In genomic region chr5:10441992-10442435, GRCh38 we compare ENCODE assay signal across 8 cellular contexts. TPM values are rescaled to one million over a fixed set of nuclear protein-coding genes. Genes with fewer than 3 reads are reported as not detected.
DNase-seq lines count a peak whose midpoint lies in the region; ATAC-seq, FAIRE-seq and TF ChIP-seq lines count a peak whose summit lies in the region.

No MANE protein-coding gene starts in this region.

- DNase-seq in NCI-H2171 (lab: John Stamatoyannopoulos, UW) (peak; percentile 51), NCI-H2171 treated with DMSO at 0.1 percent for 48 hours (lab: John Stamatoyannopoulos, UW) (no peak), HAP-1 (ENCODE audit: low spot score in 2 of 2) (no peak), NB4 (ENCODE audit: low read depth) (no peak), H1 (ENCODE audit: low read depth in 1 of 2, low spot score in 2 of 2) (no peak), NCI-H2029 (lab: John Stamatoyannopoulos, UW) (no peak), NCI-H1436 (lab: John Stamatoyannopoulos, UW) (no peak)
- DNase-seq in naive thymus-derived CD4-positive, alpha-beta T cell, result peak in 1 of 9 donors; percentile 16

- H3K27me3 Mint-ChIP-seq in naive thymus-derived CD4-positive, alpha-beta T cell, result peaks cover 0 to 7% (median 0%) of the 10 kb centered on the region in 5 donors

- TF ChIP-seq CTCF in NB4 (IDR thresholded peaks at IDR 0.05; ENCODE audit: low read depth, low read length), result no peak
- no peak for TF ChIP-seq CTCF in H1 (IDR thresholded peaks at IDR 0.05; ENCODE audit: control extremely low read depth in 1 of 3, insufficient read depth in 1 of 3, low read depth in 1 of 3, low read length in 3 of 3)

- in situ Hi-C loops in HAP-1 (cut with MboI; ENCODE audit: low sequenced_read_pairs), result no loop called here

- H2BK120ac ChIP-seq in H1 (replicated peaks; ENCODE audit: low read depth, low read length), result no peak overlapping the region

- peaks cover 0 to 31% (median 4%) of the 10 kb centered on the region in 5 donors for H3K36me3 Mint-ChIP-seq in naive thymus-derived CD4-positive, alpha-beta T cell

- peak overlapping the region in 5 of 9 donors; percentile 4 to 73 (median 56) for H3K27ac Mint-ChIP-seq in naive thymus-derived CD4-positive, alpha-beta T cell

- no peak overlapping the region for H2BK20ac ChIP-seq in H1 (ENCODE audit: low read length)

- H3K4me1 Mint-ChIP-seq in naive thymus-derived CD4-positive, alpha-beta T cell, result peaks cover 42 to 64% (median 54%) of the 10 kb centered on the region in 7 donors

- H3K79me2 ChIP-seq in H1 (ENCODE audit: control insufficient read depth in 1 of 2, insufficient read depth in 2 of 2, low read length in 2 of 2), result no peaks in the 10 kb centered on the region

- no peak overlapping the region for H2AFZ ChIP-seq in H1 (ENCODE audit: low read length)

- H3K4me3 Mint-ChIP-seq in naive thymus-derived CD4-positive, alpha-beta T cell, result peak overlapping the region; percentile 83 to 94 (median 87)

- H3K23me2 ChIP-seq in H1 (ENCODE audit: low read depth, low read length), result peaks cover 5% of the 10 kb centered on the region; the same call in 1 of the 2 replicates

- POLR2A ChIA-PET in H1 (lab: Charles Lee; ENCODE audit: partially characterized antibody), result interaction anchor here (1.3 to 1.5 kb wide), 2 partner anchors 186 to 193 kb away, joined by 3 to 4 read pairs; no protein-coding TSS in a partner anchor
- POLR2A ChIA-PET in naive thymus-derived CD4-positive, alpha-beta T cell (lab: Charles Lee), result interaction anchor here (0.9 to 1.1 kb wide), 2 partner anchors 87 to 89 kb away, joined by 3 to 4 read pairs; partner anchors contain the start of gene MARCHF6

- H3K23ac ChIP-seq in H1 (ENCODE audit: insufficient read length), result no peak overlapping the region

- no peak overlapping the region for H4K91ac ChIP-seq in H1 (replicated peaks; ENCODE audit: insufficient read length, low read length)

- 3% methylated on average over 43 of the region's 44 CpGs; no CpG with 5 or more reads in 1 of the 2 experiments for WGBS in H1 (ENCODE audit: extremely low coverage in 1 of 2, insufficient coverage in 1 of 2, insufficient read length in 1 of 2, insufficient replicate concordance in 2 of 2, low coverage in 1 of 2, low lambda C conversion rate in 2 of 2, missing lambda C conversion rate in 1 of 2), 2 experiments

- H3K4ac ChIP-seq in H1 (replicated peaks; ENCODE audit: insufficient read length, low read depth, low read length), result no peak overlapping the region

- no peak for TF ChIP-seq RAD21 in H1 (IDR thresholded peaks at IDR 0.05 in 1 of 2, conservative IDR thresholded peaks at IDR 0.05 in 1 of 2; ENCODE audit: low read depth in 2 of 2, low read length in 2 of 2)

- no peak overlapping the region for H3K27ac ChIP-seq in H1 (ENCODE audit: low read depth, low read length)
- peak overlapping the region; percentile 68 for H3K27ac ChIP-seq in naive thymus-derived CD4-positive, alpha-beta T cell (ENCODE audit: low read depth, low read length)

- no peaks in the 10 kb centered on the region for H3K79me1 ChIP-seq in H1 (ENCODE audit: low read depth, low read length)

- no peak overlapping the region for H4K5ac ChIP-seq in H1 (ENCODE audit: insufficient read length, low read depth, low read length)

- H2BK12ac ChIP-seq in H1 (ENCODE audit: low read depth, low read length), result no peak overlapping the region

- peaks cover 0 to 15% (median 0%) of the 10 kb centered on the region in 11 donors for H3K9me3 Mint-ChIP-seq in naive thymus-derived CD4-positive, alpha-beta T cell

- no peak overlapping the region for H3K56ac ChIP-seq in H1 (replicated peaks; ENCODE audit: insufficient read length, low read depth, low read length)

- no peak overlapping the region for H3K14ac ChIP-seq in H1 (ENCODE audit: insufficient read length)

- CTCF ChIA-PET in H1 (lab: Charles Lee; ENCODE audit: partially characterized antibody), result interaction anchor here (0.7 to 6.0 kb wide), 8 partner anchors 9 to 248 kb away, joined by 3 to 56 read pairs (median 4); no protein-coding TSS in a partner anchor
- CTCF ChIA-PET in naive thymus-derived CD4-positive, alpha-beta T cell (lab: Charles Lee), result interaction anchor here (3.1 kb wide), 1 partner anchor 11 kb away, joined by 9 read pairs; no protein-coding TSS in a partner anchor

- H3K36me3 ChIP-seq in HAP-1 (replicated peaks) (peaks cover 3% of the 10 kb centered on the region; the same call in 1 of the 2 replicates), H1 (ENCODE audit: control insufficient read depth in 2 of 4, insufficient read depth in 4 of 4, low read length in 3 of 4) (0 out of 8 replicates have a peak, but pooled peaks cover 0 to under 1% (median 0%) of the 10 kb centered on the region in 4 experiments)
- no peaks in the 10 kb centered on the region for H3K36me3 ChIP-seq in naive thymus-derived CD4-positive, alpha-beta T cell (ENCODE audit: control insufficient read depth in 2 of 3, insufficient read depth in 3 of 3, low read length in 3 of 3)

- no peak for TF ChIP-seq POLR2A in NB4 (IDR thresholded peaks at IDR 0.05; ENCODE audit: extremely low read depth, insufficient read length)
- no peak for TF ChIP-seq POLR2A in H1 (IDR thresholded peaks at IDR 0.05; ENCODE audit: control extremely low read depth in 1 of 2, low read depth in 2 of 2, low read length in 2 of 2)

- no peak overlapping the region for H2BK5ac ChIP-seq in H1 (ENCODE audit: low read depth, low read length)

- H3K9me3 ChIP-seq in HAP-1, result no peaks in the 10 kb centered on the region
- no peaks in the 10 kb centered on the region for H3K9me3 ChIP-seq in H1 (ENCODE audit: insufficient read depth in 2 of 2, low read depth in 1 of 2, low read length in 1 of 2)
- H3K9me3 ChIP-seq in naive thymus-derived CD4-positive, alpha-beta T cell (ENCODE audit: control insufficient read depth in 2 of 3, low read length in 3 of 3), result no peaks in the 10 kb centered on the region

- no peak for TF ChIP-seq EP300 in H1 (IDR thresholded peaks at IDR 0.05; ENCODE audit: borderline replicate concordance in 1 of 2, low read depth in 2 of 2, low read length in 2 of 2)

- H4K20me1 ChIP-seq in H1 (replicated peaks in 1 of 2; ENCODE audit: control insufficient read depth in 1 of 2, insufficient read depth in 2 of 2, low read length in 2 of 2), result no peaks in the 10 kb centered on the region

- H3K18ac ChIP-seq in H1 (ENCODE audit: extremely low read depth, low read length), result no peak overlapping the region

- peaks cover 4% of the 10 kb centered on the region; the same call in 1 of the 2 replicates for H3K4me1 ChIP-seq in HAP-1
- H3K4me1 ChIP-seq in H1 (replicated peaks in 1 of 4; ENCODE audit: control insufficient read depth in 3 of 4, insufficient read depth in 4 of 4, low read length in 3 of 4), result peaks cover 0 to 6% (median 4%) of the 10 kb centered on the region in 4 experiments; a peak in 4 of 7 replicates
- H3K4me1 ChIP-seq in naive thymus-derived CD4-positive, alpha-beta T cell (ENCODE audit: control insufficient read depth in 2 of 2, insufficient read depth in 2 of 2, low read length in 2 of 2), result peaks cover 39 to 51% of the 10 kb centered on the region in 2 donors

- H3K9ac ChIP-seq in H1 (replicated peaks in 1 of 4; ENCODE audit: extremely low read depth in 1 of 4, low read depth in 3 of 4, low read length in 3 of 4), result no peak overlapping the region; a peak in 1 of 7 replicates

- H3K27me3 ChIP-seq in HAP-1 (ENCODE audit: low read depth) (peaks cover 3% of the 10 kb centered on the region; the same call in 1 of the 2 replicates), H1 (replicated peaks in 1 of 4; ENCODE audit: control insufficient read depth in 3 of 4, extremely low read depth in 1 of 4, insufficient read depth in 3 of 4, low read length in 3 of 4) (peaks cover 0 to 10% (median 6%) of the 10 kb centered on the region in 4 experiments; a peak in 5 of 7 replicates)
- H3K27me3 ChIP-seq in naive thymus-derived CD4-positive, alpha-beta T cell (ENCODE audit: control insufficient read depth in 2 of 2, insufficient read depth in 2 of 2, low read length in 2 of 2), result no peaks in the 10 kb centered on the region

- no peak overlapping the region for H2AK5ac ChIP-seq in H1 (ENCODE audit: low read depth, low read length)

- no peak overlapping the region for H2BK15ac ChIP-seq in H1 (ENCODE audit: low read length)

- peak overlapping the region; percentile 71 to 92 for H3K4me2 ChIP-seq in H1 (ENCODE audit: insufficient read depth in 1 of 2, low read depth in 2 of 2, low read length in 2 of 2)

- no peak for FAIRE-seq in H1 (lab: Jason Lieb, UNC)

- intact Hi-C loops in naive thymus-derived CD4-positive, alpha-beta T cell (cut with micrococcal nuclease), result loop anchor here (1.0 to 5.0 kb wide), 8 partner anchors 17 to 319 kb away; partner anchors contain the start of genes ANKRD33B (in 2 of the 2), CCT5 (in 2 of the 2), MARCHF6 (in 2 of the 2) and CMBL (in 1 of the 2)

- peak overlapping the region; percentile 39; the same call in 1 of the 2 replicates for H4K8ac ChIP-seq in H1 (ENCODE audit: extremely low read depth, insufficient read depth, low read length)

- peak overlapping the region; percentile 49 for H3K4me3 ChIP-seq in HAP-1
- peak overlapping the region; percentile 87 for H3K4me3 ChIP-seq in NB4 (ENCODE audit: low read depth, low read length)
- H3K4me3 ChIP-seq in H1 (ENCODE audit: extremely low read depth in 1 of 4, insufficient read depth in 2 of 4, low read depth in 3 of 4, low read length in 4 of 4), result peak overlapping the region; percentile 41 to 83 (median 68)
- H3K4me3 ChIP-seq in naive thymus-derived CD4-positive, alpha-beta T cell (ENCODE audit: low read length), result peak overlapping the region; percentile 97

- peak; percentile 59 for ATAC-seq in naive thymus-derived CD4-positive, alpha-beta T cell

TF ChIP-seq in H1, 55 proteins besides CTCF, POLR2A, EP300 and RAD21 (continues in another document):
- TF ChIP-seq HDAC2 (IDR thresholded peaks at IDR 0.05; ENCODE audit: borderline replicate concordance in 1 of 2, low read depth in 2 of 2, low read length in 2 of 2), result peak in 1 of 2 experiments; percentile 69; a peak in 1 of 4 replicates
- TF ChIP-seq ASH2L (IDR thresholded peaks at IDR 0.05; ENCODE audit: low read length), result peak; percentile 47
- TF ChIP-seq SAP30 (IDR thresholded peaks at IDR 0.05; ENCODE audit: insufficient read depth, insufficient replicate concordance, low read length), result no peak
- TF ChIP-seq SP4 (IDR thresholded peaks at IDR 0.05; ENCODE audit: low read length), result no peak

RNA-seq across cellular contexts. Expression of gene ROPN1L, which starts 0.3 kb away (rescaled TPM):
- total RNA-seq in H1 (2021; fragmentation: NEBNext Ultra II Directional; extraction: Animal tissue kit (Norgen Biotek cat#: 25700)), result 0.38 and 0.73 TPM in 2 replicates
- polyA plus RNA-seq in H1 (2011; rRNA removed), result 0.24 and 0.28 TPM in 2 replicates
- polyA plus RNA-seq in H1 (2011; cell fraction: cytosol; rRNA removed), result 0.34 TPM
- 0.21 TPM for polyA plus RNA-seq in H1 (2011; cell fraction: nucleus; rRNA removed)
- 0.15 to 0.46 TPM in 2 of 4 replicates, not detected in the others for polyA plus RNA-seq in H1 (2012, experiment 1 of 2)
- polyA plus RNA-seq in H1 (2012, experiment 2 of 2), result not detected
- 0.22 TPM for polyA plus RNA-seq in H1 (2013, experiment 1 of 2)
- 0.24 TPM for polyA plus RNA-seq in H1 (2013, experiment 2 of 2)
- polyA minus RNA-seq in H1 (2011; rRNA and poly(A)+ RNA removed), result 0.51 TPM in 1 of 2 replicates, not detected in the other
- not detected for polyA minus RNA-seq in H1 (2011; cell fraction: cytosol; rRNA and poly(A)+ RNA removed)
- not detected for polyA minus RNA-seq in H1 (2011; cell fraction: nucleus; rRNA and poly(A)+ RNA removed)
- 1 to 10 TPM in 2 of 5 experiments, under 1 TPM in 3; 0.32 to 2.6 (median 0.61) TPM for total RNA-seq in naive thymus-derived CD4-positive, alpha-beta T cell
- 1 to 10 TPM; 1.4 to 1.9 TPM for polyA plus RNA-seq in naive thymus-derived CD4-positive, alpha-beta T cell
